Comparison of ENCODE assay signal across 8 cellular contexts in the genomic region with DNA sequence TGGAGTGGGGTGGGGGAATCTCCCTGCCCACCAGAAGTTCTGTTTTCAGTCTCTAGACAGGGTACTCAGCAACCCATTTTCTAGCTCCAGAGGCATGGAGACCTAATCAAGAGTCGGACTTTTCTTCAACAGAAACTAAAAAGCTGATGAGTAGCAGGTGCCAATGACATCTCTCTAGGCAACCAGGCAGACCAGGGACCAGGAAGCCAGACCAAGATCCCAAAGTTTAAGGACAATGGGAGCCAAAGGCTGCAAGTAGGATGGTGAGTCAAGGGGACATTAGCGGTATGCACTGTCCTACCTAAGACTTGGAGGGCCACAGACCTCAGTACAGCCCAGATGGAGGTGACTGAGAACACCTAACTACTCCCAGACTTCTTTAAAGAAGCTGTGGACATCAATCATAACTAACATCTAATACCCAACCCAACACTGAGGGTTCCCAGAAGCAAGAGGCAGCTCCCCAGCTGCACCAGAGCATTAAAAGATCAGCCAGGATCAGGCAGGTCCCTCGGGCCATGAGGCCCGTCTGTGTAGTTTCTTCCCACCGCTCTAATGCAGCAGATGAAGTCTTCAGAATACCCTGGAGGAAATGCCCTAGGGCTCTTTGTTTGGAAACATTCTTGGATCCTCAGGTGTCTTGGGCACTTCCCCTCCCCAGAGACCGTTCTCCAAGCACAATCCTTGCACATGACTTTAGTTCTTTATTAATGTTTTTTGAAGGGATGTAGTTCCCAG. TPM values are rescaled to one million over a fixed set of nuclear protein-coding genes. Genes with fewer than 3 reads are reported as not detected.
DNase-seq lines count a peak whose midpoint lies in the region; ATAC-seq and TF ChIP-seq lines count a peak whose summit lies in the region.

No MANE protein-coding gene starts in this region.

- H3K9ac ChIP-seq in iPS-18a (ENCODE audit: low read length) (peak overlapping the region; percentile 91), stomach smooth muscle (ENCODE audit: low read length in 2 of 2) (peak overlapping the region; percentile 89 to 90)

- H3K36me3 Mint-ChIP-seq in activated T-helper 1 cell treated with anti-CD3 and anti-CD28 coated beads, Interleukin-12 subunit alpha, Interleukin-12 subunit beta, Interleukin-2, Interleukin-4 antibody, amounts not matched to agents 30 ng/mL and 10 ng/mL and 1 ng/mL, durations not matched to agents 14 hours and 24 hours and 36 hours (ENCODE audit: low read depth) = peaks cover 20% of the 10 kb centered on the region

- no peak for TF ChIP-seq CTCF in omental fat pad (IDR thresholded peaks at IDR 0.05)

- intact Hi-C loops in activated T-helper 1 cell treated with anti-CD3 and anti-CD28 coated beads, Interleukin-12 subunit alpha, Interleukin-12 subunit beta, Interleukin-2, Interleukin-4 antibody, amounts not matched to agents 30 ng/mL and 10 ng/mL and 1 ng/mL, durations not matched to agents 14 hours and 24 hours and 36 hours (cut with micrococcal nuclease) = no loop called here

- peak overlapping the region; percentile 45 for H3K27ac ChIP-seq in iPS-18a (ENCODE audit: low read length)
- peak overlapping the region; percentile 64 for H3K27ac ChIP-seq in stomach smooth muscle (ENCODE audit: low read length)

- no peaks in the 10 kb centered on the region for H3K9me3 Mint-ChIP-seq in activated T-helper 1 cell treated with anti-CD3 and anti-CD28 coated beads, Interleukin-12 subunit alpha, Interleukin-12 subunit beta, Interleukin-2, Interleukin-4 antibody, amounts not matched to agents 30 ng/mL and 10 ng/mL and 1 ng/mL, durations not matched to agents 14 hours and 24 hours and 36 hours

- H3K36me3 ChIP-seq in iPS-18a (ENCODE audit: control insufficient read depth, low read depth, low read length) = peaks cover 20% of the 10 kb centered on the region
- H3K36me3 ChIP-seq in stomach smooth muscle (ENCODE audit: control insufficient read depth in 2 of 2, insufficient read depth in 2 of 2, low read length in 2 of 2) = peaks cover 10 to 21% of the 10 kb centered on the region in 2 donors

- peak overlapping the region; percentile 97 for H3K4me3 Mint-ChIP-seq in activated T-helper 1 cell treated with anti-CD3 and anti-CD28 coated beads, Interleukin-12 subunit alpha, Interleukin-12 subunit beta, Interleukin-2, Interleukin-4 antibody, amounts not matched to agents 30 ng/mL and 10 ng/mL and 1 ng/mL, durations not matched to agents 14 hours and 24 hours and 36 hours

- no peaks in the 10 kb centered on the region for H3K27me3 ChIP-seq in iPS-18a (ENCODE audit: control insufficient read depth, insufficient read depth, low read length)
- no peaks in the 10 kb centered on the region for H3K27me3 ChIP-seq in stomach smooth muscle (ENCODE audit: control insufficient read depth in 1 of 2, insufficient read depth in 2 of 2, low read length in 2 of 2)

- H3K27me3 Mint-ChIP-seq in activated T-helper 1 cell treated with anti-CD3 and anti-CD28 coated beads, Interleukin-12 subunit alpha, Interleukin-12 subunit beta, Interleukin-2, Interleukin-4 antibody, amounts not matched to agents 30 ng/mL and 10 ng/mL and 1 ng/mL, durations not matched to agents 14 hours and 24 hours and 36 hours (ENCODE audit: insufficient read depth) = no peaks in the 10 kb centered on the region

- H3K4me1 ChIP-seq in iPS-18a (ENCODE audit: control insufficient read depth, low read depth, low read length) = peaks cover 13% of the 10 kb centered on the region
- peaks cover 25% of the 10 kb centered on the region for H3K4me1 ChIP-seq in stomach smooth muscle (ENCODE audit: control insufficient read depth, insufficient read depth, low read length)

- H3K4me3 ChIP-seq in iPS-18a (ENCODE audit: low read length) (peak overlapping the region; percentile 84), stomach smooth muscle (ENCODE audit: low read length in 2 of 2) (peak overlapping the region; percentile 88 to 95)

- no peak for ATAC-seq in omental fat pad (ENCODE audit: low FRiP score)

- H3K27ac Mint-ChIP-seq in activated T-helper 1 cell treated with anti-CD3 and anti-CD28 coated beads, Interleukin-12 subunit alpha, Interleukin-12 subunit beta, Interleukin-2, Interleukin-4 antibody, amounts not matched to agents 30 ng/mL and 10 ng/mL and 1 ng/mL, durations not matched to agents 14 hours and 24 hours and 36 hours = peak overlapping the region; percentile 88

- H3K4me1 Mint-ChIP-seq in activated T-helper 1 cell treated with anti-CD3 and anti-CD28 coated beads, Interleukin-12 subunit alpha, Interleukin-12 subunit beta, Interleukin-2, Interleukin-4 antibody, amounts not matched to agents 30 ng/mL and 10 ng/mL and 1 ng/mL, durations not matched to agents 14 hours and 24 hours and 36 hours (ENCODE audit: low read depth) = peaks cover 14% of the 10 kb centered on the region

- no peaks in the 10 kb centered on the region for H3K9me3 ChIP-seq in iPS-18a (ENCODE audit: control insufficient read depth, low read depth, low read length)
- no peaks in the 10 kb centered on the region for H3K9me3 ChIP-seq in stomach smooth muscle (ENCODE audit: control insufficient read depth in 2 of 2, low read length in 2 of 2)

- peak; percentile 1 for DNase-seq in NCI-H2227 treated with DMSO at 0.1 percent for 48 hours (lab: John Stamatoyannopoulos, UW)
- DNase-seq in NCI-H2227 (lab: John Stamatoyannopoulos, UW; ENCODE audit: unreplicated experiment) = no peak
- no peak for DNase-seq in activated T-helper 1 cell treated with anti-CD3 and anti-CD28 coated beads, Interleukin-12 subunit alpha, Interleukin-12 subunit beta, Interleukin-2, Interleukin-4 antibody, amounts not matched to agents 30 ng/mL and 10 ng/mL and 1 ng/mL, durations not matched to agents 14 hours and 24 hours and 36 hours (ENCODE audit: low spot score)
- DNase-seq in omental fat pad (ENCODE audit: low spot score) = no peak
- DNase-seq in GDM1 (lab: John Stamatoyannopoulos, UW) = no peak
- DNase-seq in stimulated activated CD4-positive, alpha-beta T cell treated with anti-CD3 and anti-CD28 coated beads, Interleukin-12 subunit alpha, Interleukin-12 subunit beta, amount 100 ng/mL, for 4 hours = no peak

RNA-seq across cellular contexts. Expression of gene CCDC71, which starts 1.0 kb away (rescaled TPM):
- 27.6 and 29.1 TPM in 2 replicates for total RNA-seq in activated T-helper 1 cell treated with anti-CD3 and anti-CD28 coated beads, Interleukin-12 subunit alpha, Interleukin-12 subunit beta, Interleukin-2, Interleukin-4 antibody, amounts not matched to agents 30 ng/mL and 10 ng/mL and 1 ng/mL, durations not matched to agents 14 hours and 24 hours and 36 hours
- total RNA-seq in omental fat pad = 10 to 100 TPM; 20.7 to 29.9 (median 26.8) TPM

RNA-seq across cellular contexts. Expression of gene KLHDC8B, which starts 6.2 kb away (rescaled TPM):
- total RNA-seq in activated T-helper 1 cell treated with anti-CD3 and anti-CD28 coated beads, Interleukin-12 subunit alpha, Interleukin-12 subunit beta, Interleukin-2, Interleukin-4 antibody, amounts not matched to agents 30 ng/mL and 10 ng/mL and 1 ng/mL, durations not matched to agents 14 hours and 24 hours and 36 hours = 2.6 and 2.9 TPM in 2 replicates
- total RNA-seq in omental fat pad = 100 to 1,000 TPM in 1 of 4 donors, 10 to 100 TPM in 3; 55.0 to 123 (median 65.5) TPM

RNA-seq across cellular contexts. Expression of gene LAMB2, which starts 32.3 kb away (rescaled TPM):
- total RNA-seq in activated T-helper 1 cell treated with anti-CD3 and anti-CD28 coated beads, Interleukin-12 subunit alpha, Interleukin-12 subunit beta, Interleukin-2, Interleukin-4 antibody, amounts not matched to agents 30 ng/mL and 10 ng/mL and 1 ng/mL, durations not matched to agents 14 hours and 24 hours and 36 hours = not detected in 2 replicates
- total RNA-seq in omental fat pad = 100 to 1,000 TPM; 334 to 564 (median 415) TPM

RNA-seq across cellular contexts. Expression of gene USP19, which starts 44.5 kb away (rescaled TPM):
- 57.7 and 59.7 TPM in 2 replicates for total RNA-seq in activated T-helper 1 cell treated with anti-CD3 and anti-CD28 coated beads, Interleukin-12 subunit alpha, Interleukin-12 subunit beta, Interleukin-2, Interleukin-4 antibody, amounts not matched to agents 30 ng/mL and 10 ng/mL and 1 ng/mL, durations not matched to agents 14 hours and 24 hours and 36 hours
- total RNA-seq in omental fat pad = 10 to 100 TPM; 30.7 to 63.5 (median 45.4) TPM

Comparison
In these comparisons a context has a peak if more than half of its experiments do, and no peak if none do; other contexts are left out.
1. RNA of gene KLHDC8B, which starts 6.2 kb away (total RNA-seq): 55.0 to 123 TPM in omental fat pad; 2.6 to 2.9 TPM in activated T-helper 1 cell treated with anti-CD3 and anti-CD28 coated beads, Interleukin-12 subunit alpha, Interleukin-12 subunit beta, Interleukin-2, Interleukin-4 antibody, amounts not matched to agents 30 ng/mL and 10 ng/mL and 1 ng/mL, durations not matched to agents 14 hours and 24 hours and 36 hours; every median in the first group is over 10 times any median in the second.
2. RNA of gene LAMB2, which starts 32.3 kb away (total RNA-seq): 334 to 564 TPM in omental fat pad; not detected in activated T-helper 1 cell treated with anti-CD3 and anti-CD28 coated beads, Interleukin-12 subunit alpha, Interleukin-12 subunit beta, Interleukin-2, Interleukin-4 antibody, amounts not matched to agents 30 ng/mL and 10 ng/mL and 1 ng/mL, durations not matched to agents 14 hours and 24 hours and 36 hours; every median in the first group is over 100 times any median in the second.